19 cellular contexts compared by ENCODE assay signal in genomic region chr7:98909487-98909886, GRCh38. TPM values are rescaled to one million over a fixed set of nuclear protein-coding genes. Genes with fewer than 3 reads are reported as not detected.
A peak's percentile ranks its signal among the peaks of the same experiment; 100 is the strongest.
DNase-seq lines count a peak whose midpoint lies in the region; ATAC-seq and TF ChIP-seq lines count a peak whose summit lies in the region.
"Had no signal": no experiment of that assay in that cellular context is flagged by ENCODE, and none has a peak within 500 bp of the region (broad histone marks: within the 10 kb centered on the region; RNA-seq: fewer than 3 reads in every experiment).

No MANE protein-coding gene starts in this region.

- intact Hi-C loops in heart left ventricle (cut with DNase I) (no loop called here), cardiac septum (cut with DNase I) (no loop called here)

- H3K27ac ChIP-seq in heart left ventricle, result no peak overlapping the region
- H3K27ac ChIP-seq: 22Rv1, A549, C4-2B, GM23248 had no signal

- no peak for TF ChIP-seq POLR2A in heart left ventricle (IDR thresholded peaks at IDR 0.05)

- ATAC-seq in heart left ventricle, result peak; percentile 47 to 79 (median 70)
- no peak for ATAC-seq in GM19467 (IDR thresholded peaks at IDR 0.05; ENCODE audit: unreplicated experiment)
- ATAC-seq: A549 had no signal

- H3K36me3 ChIP-seq in heart left ventricle, result peaks cover 0 to 100% (median 99%) of the 10 kb centered on the region in 9 donors

- H3K27me3 ChIP-seq in heart left ventricle, result no peaks in the 10 kb centered on the region

- WGBS in heart left ventricle, 4 donors, result 58 to 78% (median 66%) methylated on average over 8 of the region's 8 CpGs

- no peak overlapping the region for H3K4me3 ChIP-seq in heart left ventricle
- H3K4me3 ChIP-seq: A549, GM23248, HAP-1 had no signal

- peaks cover 0 to 14% (median 0%) of the 10 kb centered on the region in 12 donors for H3K4me1 ChIP-seq in heart left ventricle
- H3K4me1 ChIP-seq: A549, Caco-2, HAP-1 had no signal

- DNase-seq in DMS 273 (lab: John Stamatoyannopoulos, UW; ENCODE audit: unreplicated experiment), result peak; percentile 15
- no peak for DNase-seq in DMS 273 treated with DMSO at 0.1 percent for 48 hours (lab: John Stamatoyannopoulos, UW)
- DNase-seq in heart left ventricle, result peak in 2 of 5 donors; percentile 43 to 53
- no peak for DNase-seq in cardiac septum (ENCODE audit: low spot score)
- peak; percentile 39 for DNase-seq in cerebellum (ENCODE audit: low spot score)
- DNase-seq in NCI-H2029 treated with DMSO at 0.1 percent for 48 hours (lab: John Stamatoyannopoulos, UW), result no peak
- DNase-seq: AML-193; Caco-2; CD4-positive, alpha-beta T cell; DMS53; DND-41; EL; GM23248; IMR-90 had no signal

- no peaks in the 10 kb centered on the region for H3K9me3 ChIP-seq in heart left ventricle
- H3K9me3 ChIP-seq: A549, Caco-2, HAP-1 had no signal

- no peak for TF ChIP-seq CTCF in heart left ventricle (IDR thresholded peaks at IDR 0.05)

RNA-seq across cellular contexts. Expression of gene TRRAP, which starts 31.2 kb away (rescaled TPM):
- total RNA-seq in heart left ventricle (10 to 100 TPM; 13.0 to 29.6 (median 21.7) TPM), cardiac septum (25.8 TPM), cerebellum (46.9 TPM)
- polyA plus RNA-seq in heart left ventricle, result 10 to 100 TPM in 1 of 2 donors, 1 to 10 TPM in 1; 9.2 to 10.1 TPM

RNA-seq across cellular contexts. Expression of gene TMEM130, which starts 39.7 kb away (rescaled TPM):
- total RNA-seq in heart left ventricle (under 1 TPM in 3 of 9 donors, not detected in 6; 0.13 to 0.77 (median 0.27) TPM), cardiac septum (0.30 TPM), cerebellum (7.6 TPM)
- polyA plus RNA-seq in heart left ventricle, result under 1 TPM in 1 of 2 donors, not detected in 1; 0.11 TPM
- total RNA-seq: Caco-2, GM23248 had no signal

Comparison
In these comparisons a context has a peak if more than half of its experiments do, and no peak if none do; other contexts are left out.
1. DNase-seq: peak in DMS 273 (single experiment) and cerebellum (single experiment); none in DMS 273 treated with DMSO at 0.1 percent for 48 hours (single experiment), cardiac septum (single experiment) and NCI-H2029 treated with DMSO at 0.1 percent for 48 hours (single experiment).